In genomic region chr11:111285205-111286079, GRCh38 we compare ENCODE assay signal across 1 cellular context.
A peak's percentile ranks its signal among the peaks of the same experiment; 100 is the strongest.
TF ChIP-seq lines count a peak whose summit lies in the region.

No MANE protein-coding gene starts in this region.

TF ChIP-seq in HepG2, 621 proteins besides CTCF, POLR2A, EP300 and RAD21 (continued from another document and continues in another):
- TF ChIP-seq XBP1 (CRISPR knock-in tag; IDR thresholded peaks at IDR 0.05) (no peak), PHF21A (CRISPR knock-in tag; IDR thresholded peaks at IDR 0.05) (peak; percentile 47; the same call in 1 of the 2 replicates), TOE1 (CRISPR knock-in tag; IDR thresholded peaks at IDR 0.05) (no peak), AGO2 (optimal IDR thresholded peaks at IDR 0.05; ENCODE audit: low read depth, low read length) (peak; percentile 87), ZSCAN31 (CRISPR knock-in tag; IDR thresholded peaks at IDR 0.05; ENCODE audit: low read depth) (no peak), ZNF710 (CRISPR knock-in tag; IDR thresholded peaks at IDR 0.05; ENCODE audit: borderline replicate concordance) (peak; percentile 68; the same call in 1 of the 2 replicates), ARNT (IDR thresholded peaks at IDR 0.05) (no peak), BCL6 (CRISPR knock-in tag; IDR thresholded peaks at IDR 0.05) (peak; percentile 24; the same call in 1 of the 2 replicates), HMG20A (CRISPR knock-in tag; IDR thresholded peaks at IDR 0.05; ENCODE audit: borderline replicate concordance) (no peak), NONO (IDR thresholded peaks at IDR 0.05) (no peak), NONO (CRISPR knock-in tag; conservative IDR thresholded peaks at IDR 0.05) (peak; percentile 56), DR1 (CRISPR knock-in tag; IDR thresholded peaks at IDR 0.05) (no peak), ZNF362 (CRISPR knock-in tag; IDR thresholded peaks at IDR 0.05; ENCODE audit: borderline replicate concordance) (0 out of 2 replicates have a peak, but pooled peaks have one; percentile 19), HNF1A (IDR thresholded peaks at IDR 0.05; ENCODE audit: low read depth) (no peak), HNF1A (CRISPR knock-in tag; IDR thresholded peaks at IDR 0.05; ENCODE audit: borderline replicate concordance) (peak; percentile 24; the same call in 1 of the 2 replicates), NFKB2 (CRISPR knock-in tag; IDR thresholded peaks at IDR 0.05; ENCODE audit: borderline replicate concordance) (peak; percentile 66; the same call in 1 of the 2 replicates), SRY (CRISPR knock-in tag; IDR thresholded peaks at IDR 0.05) (peak; percentile 38; the same call in 1 of the 2 replicates), ZMYM2 (CRISPR knock-in tag; IDR thresholded peaks at IDR 0.05) (no peak), DZIP1 (CRISPR knock-in tag; IDR thresholded peaks at IDR 0.05) (no peak), ATRX (CRISPR knock-in tag; IDR thresholded peaks at IDR 0.05; ENCODE audit: borderline replicate concordance) (no peak), FLYWCH1 (CRISPR knock-in tag; IDR thresholded peaks at IDR 0.05) (no peak), PBX2 (CRISPR knock-in tag; IDR thresholded peaks at IDR 0.05) (no peak), NFE2 (CRISPR knock-in tag; IDR thresholded peaks at IDR 0.05) (no peak), PLSCR1 (CRISPR knock-in tag; IDR thresholded peaks at IDR 0.05; ENCODE audit: borderline replicate concordance) (no peak), NR2C2 (CRISPR knock-in tag; IDR thresholded peaks at IDR 0.05; ENCODE audit: borderline replicate concordance) (peak; percentile 70), ZNF17 (CRISPR knock-in tag; IDR thresholded peaks at IDR 0.05) (no peak), ZKSCAN8 (CRISPR knock-in tag; IDR thresholded peaks at IDR 0.05; ENCODE audit: borderline replicate concordance) (no peak), ZXDC (CRISPR knock-in tag; IDR thresholded peaks at IDR 0.05) (0 out of 2 replicates have a peak, but pooled peaks have one; percentile 31), ZNF501 (CRISPR knock-in tag; IDR thresholded peaks at IDR 0.05) (0 out of 2 replicates have a peak, but pooled peaks have one; percentile 32), PITX1 (CRISPR knock-in tag; IDR thresholded peaks at IDR 0.05) (peak; percentile 68; the same call in 1 of the 2 replicates), ZNF143 (CRISPR knock-in tag; IDR thresholded peaks at IDR 0.05) (peak; percentile 63; the same call in 1 of the 2 replicates), MAFG (CRISPR knock-in tag; IDR thresholded peaks at IDR 0.05) (no peak), ETV6 (CRISPR knock-in tag; conservative IDR thresholded peaks at IDR 0.05) (no peak), ZNF337 (CRISPR knock-in tag; IDR thresholded peaks at IDR 0.05; ENCODE audit: borderline replicate concordance, low read depth) (0 out of 2 replicates have a peak, but pooled peaks have one; percentile 35), ZNF766 (CRISPR knock-in tag; IDR thresholded peaks at IDR 0.05; ENCODE audit: borderline replicate concordance) (no peak), AHR (CRISPR knock-in tag; IDR thresholded peaks at IDR 0.05) (no peak), E2F2 (CRISPR knock-in tag; IDR thresholded peaks at IDR 0.05; ENCODE audit: borderline replicate concordance) (no peak), HNRNPL (IDR thresholded peaks at IDR 0.05; ENCODE audit: low read depth, low read length) (peak; percentile 95), TCF12 (IDR thresholded peaks at IDR 0.05) (no peak), TCF12 (CRISPR knock-in tag; IDR thresholded peaks at IDR 0.05) (no peak), RARG (CRISPR knock-in tag; IDR thresholded peaks at IDR 0.05; ENCODE audit: low read depth) (no peak), ZNF335 (CRISPR knock-in tag; IDR thresholded peaks at IDR 0.05) (no peak), ZBTB10 (CRISPR knock-in tag; IDR thresholded peaks at IDR 0.05; ENCODE audit: borderline replicate concordance) (peak; percentile 36; the same call in 1 of the 2 replicates), ESRRA (CRISPR knock-in tag; IDR thresholded peaks at IDR 0.05; ENCODE audit: low read depth) (peak; percentile 66; the same call in 1 of the 2 replicates), SALL1 (CRISPR knock-in tag; IDR thresholded peaks at IDR 0.05) (peak; percentile 10; the same call in 1 of the 2 replicates), HOXD1 (CRISPR knock-in tag; IDR thresholded peaks at IDR 0.05) (no peak)
